ENCODE assay signal across 1 cellular context in genomic region chr5:132883261-132883834, GRCh38.
A peak's percentile ranks its signal among the peaks of the same experiment; 100 is the strongest.
TF ChIP-seq lines count a peak whose summit lies in the region.

No MANE protein-coding gene starts in this region.

TF ChIP-seq in GM12891, 5 proteins besides CTCF, POLR2A, EP300 and RAD21:
- TF ChIP-seq POU2F2 (IDR thresholded peaks at IDR 0.05; ENCODE audit: low read depth, low read length) (no peak), POLR2AphosphoS5 (IDR thresholded peaks at IDR 0.05; ENCODE audit: low read depth, low read length) (no peak), SPI1 (IDR thresholded peaks at IDR 0.05; ENCODE audit: low read depth, low read length) (peak; percentile 50; the same call in 1 of the 2 replicates), TAF1 (IDR thresholded peaks at IDR 0.05; ENCODE audit: low read depth, low read length) (no peak), PAX5 (IDR thresholded peaks at IDR 0.05; ENCODE audit: insufficient read depth, low read length, severe bottlenecking) (no peak)
